Comparison of ENCODE assay signal across 15 cellular contexts in the genomic region with DNA sequence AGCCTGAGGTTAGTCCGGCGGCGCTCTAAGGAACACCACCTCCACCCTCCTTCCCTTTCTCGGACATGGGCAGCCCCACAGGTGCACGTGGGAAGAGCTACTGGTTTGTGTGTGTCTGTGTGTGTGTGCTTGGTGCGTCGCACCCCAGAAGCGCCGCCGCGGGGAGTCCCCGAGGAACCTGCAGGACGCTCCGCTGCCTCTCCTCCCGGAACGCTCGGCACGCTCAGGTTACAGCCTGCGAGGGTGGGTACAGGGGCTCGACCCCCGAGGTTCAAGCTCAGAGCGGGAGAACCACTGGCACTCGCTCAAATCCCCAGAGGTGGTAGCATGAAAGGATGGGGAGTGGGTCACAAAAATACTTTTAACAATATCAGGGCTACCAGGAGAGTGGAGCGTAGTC. TPM values are rescaled to one million over a fixed set of nuclear protein-coding genes. Genes with fewer than 3 reads are reported as not detected.
DNase-seq lines count a peak whose midpoint lies in the region; TF ChIP-seq lines count a peak whose summit lies in the region.
"Had no signal": no experiment of that assay in that cellular context is flagged by ENCODE, and none has a peak within 500 bp of the region (broad histone marks: within the 10 kb centered on the region; RNA-seq: fewer than 3 reads in every experiment).

No MANE protein-coding gene starts in this region.

- no peak overlapping the region for H3K4me3 Mint-ChIP-seq in MCF 10A (ENCODE audit: unreplicated experiment)
- H3K4me3 Mint-ChIP-seq: activated naive CD8-positive, alpha-beta T cell had no signal

- H3K4me3 ChIP-seq in breast epithelium (peak overlapping the region in 2 of 3 donors; percentile 54 to 71), iPS-15b (ENCODE audit: low read depth, low read length) (peak overlapping the region; percentile 80)
- H3K4me3 ChIP-seq: left lung had no signal

- H3K36me3 ChIP-seq in breast epithelium, result no peaks in the 10 kb centered on the region
- no peaks in the 10 kb centered on the region for H3K36me3 ChIP-seq in iPS-15b (ENCODE audit: control insufficient read depth, insufficient read depth, low read length)
- H3K36me3 ChIP-seq: left lung had no signal

- DNase-seq in breast epithelium (ENCODE audit: low spot score in 2 of 2) (no peak), MCF 10A (ENCODE audit: unreplicated experiment) (no peak), NCI-H69 (lab: John Stamatoyannopoulos, UW) (peak; percentile 74), superior temporal gyrus (ENCODE audit: extremely low spot score) (peak; percentile 31), ureter (ENCODE audit: low spot score) (no peak), amniotic stem cell (lab: John Stamatoyannopoulos, UW) (no peak), islet precursor cell (no peak)
- DNase-seq: NCI-H2081 treated with DMSO at 0.1 percent for 48 hours; stimulated activated CD4-positive, alpha-beta T cell treated with anti-CD3 and anti-CD28 coated beads, Interleukin-15, amount 100 ng/mL, for 24 hours; stimulated activated CD8-positive, alpha-beta memory T cell treated with anti-CD3 and anti-CD28 coated beads, Interleukin-4, amount 100 ng/mL, for 48 hours; T-helper 9 cell had no signal

- intact Hi-C loops in breast epithelium (cut with DNase I; ENCODE audit: low total_unique reads), result no loop called here
- intact Hi-C loops in MCF 10A (cut with micrococcal nuclease), result loop anchor here (5.0 kb wide), 1 partner anchor 341 kb away; no protein-coding TSS in a partner anchor

- H3K27me3 Mint-ChIP-seq in MCF 10A (ENCODE audit: insufficient read depth, unreplicated experiment), result no peaks in the 10 kb centered on the region

- CTCF ChIA-PET in MCF 10A (lab: Yijun Ruan, JAX), result interaction anchor here (1.1 kb wide), 1 partner anchor 9 kb away, joined by 4 read pairs; no protein-coding TSS in a partner anchor

- H3K27ac Mint-ChIP-seq in MCF 10A (ENCODE audit: low read depth, unreplicated experiment), result no peak overlapping the region
- H3K27ac Mint-ChIP-seq: activated naive CD8-positive, alpha-beta T cell had no signal

- H3K9ac ChIP-seq in iPS-15b (ENCODE audit: low read depth, low read length), result no peak overlapping the region

- BruUV-seq in MCF 10A (replicated peaks; lab: Mats Ljungman, UMichigan), result no TSS peak

- H3K4me1 Mint-ChIP-seq in MCF 10A (ENCODE audit: insufficient read depth, unreplicated experiment), result no peaks in the 10 kb centered on the region

- POLR2A ChIA-PET in MCF 10A (lab: Yijun Ruan, JAX), result no interaction called here

- TF ChIP-seq CTCF in breast epithelium (IDR thresholded peaks at IDR 0.05) (no peak), MCF 10A (IDR thresholded peaks at IDR 0.05; ENCODE audit: unreplicated experiment) (no peak)

- no peak for TF ChIP-seq POLR2A in breast epithelium (IDR thresholded peaks at IDR 0.05)

- no peaks in the 10 kb centered on the region for H3K4me1 ChIP-seq in breast epithelium
- H3K4me1 ChIP-seq in iPS-15b (ENCODE audit: control insufficient read depth, insufficient read depth, low read length), result peaks cover 5% of the 10 kb centered on the region

- H3K9me3 Mint-ChIP-seq in MCF 10A (ENCODE audit: unreplicated experiment), result peaks cover 19% of the 10 kb centered on the region

- H3K27me3 ChIP-seq in breast epithelium (peaks cover 0 to 19% of the 10 kb centered on the region in 2 donors), iPS-15b (ENCODE audit: control insufficient read depth, insufficient read depth, low read length) (peaks cover 49% of the 10 kb centered on the region)

- no peaks in the 10 kb centered on the region for H3K9me3 ChIP-seq in breast epithelium
- H3K9me3 ChIP-seq in iPS-15b (ENCODE audit: control insufficient read depth, insufficient read depth, low read length), result no peaks in the 10 kb centered on the region
- H3K9me3 ChIP-seq: left lung had no signal

- no peak overlapping the region for H3K27ac ChIP-seq in breast epithelium
- H3K27ac ChIP-seq: coronary artery, left lung had no signal

- no peaks in the 10 kb centered on the region for H3K36me3 Mint-ChIP-seq in MCF 10A (ENCODE audit: insufficient read depth, unreplicated experiment)
- H3K36me3 Mint-ChIP-seq: activated naive CD8-positive, alpha-beta T cell had no signal

RNA-seq across cellular contexts. Expression of a gene that starts 2.0 kb away (rescaled TPM):
- total RNA-seq in breast epithelium, result 10 to 100 TPM in 1 of 3 donors, 1 to 10 TPM in 2; 9.1 to 13.8 (median 9.8) TPM
- 1.3 and 1.8 TPM in 2 replicates for total RNA-seq in MCF 10A (2022)
- total RNA-seq in ureter, result 19.6 TPM

Comparison
In these comparisons a context has a peak if more than half of its experiments do, and no peak if none do; other contexts are left out.
1. DNase-seq: peak in NCI-H69 (single experiment) and superior temporal gyrus (single experiment); none in breast epithelium (0 of 2), MCF 10A (single experiment), ureter (single experiment), amniotic stem cell (single experiment) and islet precursor cell (single experiment).